ENCODE assay signal across 9 cellular contexts in the genomic region with DNA sequence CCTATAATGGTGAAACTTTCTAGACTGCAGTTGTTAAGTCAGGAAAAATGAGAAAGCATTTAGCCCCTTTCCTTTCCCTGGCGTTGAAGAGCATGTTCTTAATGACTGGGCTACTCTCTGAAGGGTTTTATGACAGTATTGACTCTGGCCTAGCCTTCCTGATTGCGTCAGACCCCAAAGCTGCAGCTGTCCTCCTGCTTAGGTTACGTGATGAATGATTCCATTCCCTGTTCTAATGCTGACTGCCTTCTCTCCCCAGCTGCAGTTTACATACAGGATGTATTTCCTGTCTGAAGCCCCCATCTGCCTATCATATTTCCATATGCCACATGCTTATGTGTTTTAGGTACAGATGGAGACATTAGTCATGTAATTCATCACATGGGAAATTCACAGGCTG.
DNase-seq lines count a peak whose midpoint lies in the region; ATAC-seq, FAIRE-seq and TF ChIP-seq lines count a peak whose summit lies in the region.
"Had no signal": no experiment of that assay in that cellular context is flagged by ENCODE, and none has a peak within 500 bp of the region (broad histone marks: within the 10 kb centered on the region; RNA-seq: fewer than 3 reads in every experiment).

No MANE protein-coding gene starts in this region.

- intact Hi-C loops in colonic mucosa (cut with DNase I) (no loop called here), sciatic nerve (cut with DNase I) (no loop called here), posterior vena cava (cut with DNase I) (no loop called here)

- DNase-seq in GM12891 (ENCODE audit: insufficient read length, low spot score) (no peak), NCI-H510A (lab: John Stamatoyannopoulos, UW) (peak; percentile 76), colonic mucosa (peak; percentile 37), sciatic nerve (ENCODE audit: low spot score) (no peak), posterior vena cava (ENCODE audit: low spot score) (no peak), urothelium cell line (ENCODE audit: low spot score) (no peak), G401 (ENCODE audit: low spot score) (no peak), T-helper 2 cell (no peak)
- DNase-seq: effector memory CD8-positive, alpha-beta T cell had no signal

- H3K4me1 ChIP-seq in colonic mucosa: no peaks in the 10 kb centered on the region

- H3K27me3 ChIP-seq in colonic mucosa: no peaks in the 10 kb centered on the region

- peak; percentile 28 for FAIRE-seq in GM12891 (lab: Jason Lieb, UNC)
- no peak for FAIRE-seq in urothelium cell line (lab: Jason Lieb, UNC)

- no peaks in the 10 kb centered on the region for H3K9me3 ChIP-seq in colonic mucosa

- peak; percentile 97 for ATAC-seq in sciatic nerve
- ATAC-seq: effector memory CD8-positive, alpha-beta T cell had no signal

- no peak for TF ChIP-seq POLR2A in GM12891 (IDR thresholded peaks at IDR 0.05; ENCODE audit: low read depth, low read length)

- no peak overlapping the region for H3K27ac ChIP-seq in colonic mucosa

- H3K4me3 ChIP-seq in colonic mucosa: no peak overlapping the region

- in situ Hi-C loops in G401 (cut with HindIII; ENCODE audit: low sequenced_read_pairs): no loop called here

- no peaks in the 10 kb centered on the region for H3K36me3 ChIP-seq in colonic mucosa

- no peak for TF ChIP-seq CTCF in colonic mucosa (IDR thresholded peaks at IDR 0.05)

- H3K9ac ChIP-seq in colonic mucosa (ENCODE audit: low read depth in 2 of 2, low read length in 2 of 2): no peak overlapping the region

TF ChIP-seq in GM12891, 5 proteins besides CTCF, POLR2A, EP300 and RAD21:
- TF ChIP-seq TAF1 (IDR thresholded peaks at IDR 0.05; ENCODE audit: low read depth, low read length) (no peak), POU2F2 (IDR thresholded peaks at IDR 0.05; ENCODE audit: low read depth, low read length) (no peak), POLR2AphosphoS5 (IDR thresholded peaks at IDR 0.05; ENCODE audit: low read depth, low read length) (no peak), PAX5 (IDR thresholded peaks at IDR 0.05; ENCODE audit: insufficient read depth, low read length, severe bottlenecking) (no peak), SPI1 (IDR thresholded peaks at IDR 0.05; ENCODE audit: low read depth, low read length) (no peak)

Comparison
In these comparisons a context has a peak if more than half of its experiments do, and no peak if none do; other contexts are left out.
1. DNase-seq: peak in NCI-H510A (single experiment) and colonic mucosa (single experiment); none in GM12891 (single experiment), sciatic nerve (single experiment), posterior vena cava (single experiment), urothelium cell line (single experiment), G401 (single experiment) and T-helper 2 cell (0 of 5).